22 cellular contexts compared by ENCODE assay signal in the genomic region with DNA sequence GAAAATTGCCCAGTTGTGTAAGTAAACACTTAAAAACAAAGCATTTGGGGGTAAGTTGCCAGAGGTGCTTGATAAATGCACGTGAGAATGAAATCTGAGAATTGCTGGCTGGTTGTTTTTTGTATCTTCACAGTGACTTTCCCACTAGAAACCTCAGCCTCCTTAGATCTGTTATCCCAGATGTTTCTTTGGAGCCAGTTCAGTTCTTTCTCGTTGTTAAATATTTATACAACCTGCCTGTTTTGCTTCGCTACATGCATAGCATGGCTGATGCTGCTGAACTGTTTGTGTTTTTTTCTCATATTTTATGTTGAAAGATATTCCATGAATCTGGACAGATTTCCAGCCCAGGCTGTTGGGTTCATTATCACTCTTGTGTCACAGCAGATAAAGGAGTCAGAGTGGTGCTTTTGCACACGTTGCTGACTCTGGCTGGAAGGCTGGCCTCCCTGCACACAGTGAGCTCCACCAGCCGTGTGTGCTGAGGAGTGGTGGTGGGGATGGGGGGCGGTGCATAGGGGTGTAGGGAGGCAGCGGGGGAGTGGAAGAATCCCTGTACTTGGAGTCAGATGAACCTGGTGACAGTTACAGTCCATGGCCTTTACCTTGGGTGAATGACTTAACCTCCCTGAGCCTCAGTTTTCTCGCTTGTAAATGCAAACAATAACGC.
DNase-seq lines count a peak whose midpoint lies in the region; ATAC-seq and TF ChIP-seq lines count a peak whose summit lies in the region.
"Had no signal": no experiment of that assay in that cellular context is flagged by ENCODE, and none has a peak within 500 bp of the region (broad histone marks: within the 10 kb centered on the region; RNA-seq: fewer than 3 reads in every experiment).

No MANE protein-coding gene starts in this region.

- TF ChIP-seq CTCF in left lung (IDR thresholded peaks at IDR 0.05) (no peak), testis (IDR thresholded peaks at IDR 0.05) (no peak)

- peaks cover 4 to 19% of the 10 kb centered on the region in 2 donors for H3K4me1 ChIP-seq in left lung
- H3K4me1 ChIP-seq in testis: peaks cover 22% of the 10 kb centered on the region
- H3K4me1 ChIP-seq: BE2C, Peyer's patch had no signal

- H3K36me3 ChIP-seq in left lung: no peaks in the 10 kb centered on the region
- no peaks in the 10 kb centered on the region for H3K36me3 ChIP-seq in testis (ENCODE audit: low read depth, missing control alignments)
- H3K36me3 ChIP-seq: BE2C, Peyer's patch, right atrium auricular region, tibial artery had no signal

- intact Hi-C loops in left lung (cut with DNase I): no loop called here
- intact Hi-C loops in testis (cut with DNase I; ENCODE audit: low total_unique reads): no loop called here

- WGBS in testis, 2 donors: 51 to 56% methylated on average over 9 of the region's 9 CpGs

- no peak for TF ChIP-seq POLR2A in testis (IDR thresholded peaks at IDR 0.05)

- no peaks in the 10 kb centered on the region for H3K9me3 ChIP-seq in left lung
- H3K9me3 ChIP-seq in testis: no peaks in the 10 kb centered on the region
- H3K9me3 ChIP-seq: BE2C, Caco-2, Peyer's patch, right atrium auricular region, tibial artery had no signal

- peak; percentile 2 for DNase-seq in NCI-H1105 treated with DMSO at 0.1 percent for 48 hours (lab: John Stamatoyannopoulos, UW)
- no peak for DNase-seq in NCI-H1105 (lab: John Stamatoyannopoulos, UW)
- peak; percentile 85 for DNase-seq in brain pericyte (ENCODE audit: low read depth, low spot score)
- no peak for DNase-seq in left lung
- DNase-seq in activated CD4-positive, CD25-positive, alpha-beta regulatory T cell (lab: John Stamatoyannopoulos, UW): no peak
- DNase-seq in testis: no peak
- DNase-seq in SHP77 treated with DMSO at 0.1 percent for 48 hours (lab: John Stamatoyannopoulos, UW): no peak
- DNase-seq: activated T-cell treated with anti-CD3 and anti-CD28 coated beads, Interleukin-2, amount 50 U/mL, for 72 hours; BE2C; Caco-2; midbrain; NCI-H2227 treated with DMSO at 0.1 percent for 48 hours; NK-92 treated with Interleukin-12 subunit alpha and Interleukin-12 subunit beta, amount 100 ng/mL, for 24 hours; Peyer's patch; tibial artery had no signal

- H3K27me3 ChIP-seq in left lung (no peaks in the 10 kb centered on the region), testis (no peaks in the 10 kb centered on the region)
- H3K27me3 ChIP-seq: BE2C, Peyer's patch, right atrium auricular region, tibial artery had no signal

- H3K4me3 ChIP-seq in left lung (no peak overlapping the region), testis (no peak overlapping the region)
- H3K4me3 ChIP-seq: GM23338, Peyer's patch, right atrium auricular region, SK-N-MC, tibial artery had no signal

- H3K27ac ChIP-seq in left lung: no peak overlapping the region
- H3K27ac ChIP-seq in temporal lobe (ENCODE audit: low read depth, low read length): peak overlapping the region; percentile 37
- no peak overlapping the region for H3K27ac ChIP-seq in testis
- H3K27ac ChIP-seq: 22Rv1, KMS-11, right atrium auricular region, SK-N-MC, tibial artery had no signal

- peak; percentile 12 for ATAC-seq in left lung
- ATAC-seq: activated T-cell treated with anti-CD3 and anti-CD28 coated beads, Interleukin-2, amount 50 U/mL, for 72 hours; GM23338; stimulated activated memory B cell treated with anti-CD40 and anti-IgM and Interleukin-4, amounts not matched to agents 10 μg/mL and 1 μg/mL and 100 μg/mL, for 72 hours had no signal

Comparison
In these comparisons a context has a peak if more than half of its experiments do, and no peak if none do; other contexts are left out.
1. DNase-seq: peak in NCI-H1105 treated with DMSO at 0.1 percent for 48 hours (single experiment) and brain pericyte (single experiment); none in NCI-H1105 (single experiment), left lung (0 of 2), activated CD4-positive, CD25-positive, alpha-beta regulatory T cell (0 of 4), testis (single experiment) and SHP77 treated with DMSO at 0.1 percent for 48 hours (single experiment).